Comparison of ENCODE assay signal across 32 cellular contexts in genomic region chr10:49105076-49105475, GRCh38. TPM values are rescaled to one million over a fixed set of nuclear protein-coding genes. Genes with fewer than 3 reads are reported as not detected.
"Had no signal": no experiment of that assay in that cellular context is flagged by ENCODE, and none has a peak within 500 bp of the region (broad histone marks: within the 10 kb centered on the region; RNA-seq: fewer than 3 reads in every experiment).

No MANE protein-coding gene starts in this region.

- H3K9me3 ChIP-seq: gastrocnemius medialis, mucosa of descending colon, psoas muscle, sigmoid colon, testis, vagina had no signal

- H3K4me2 ChIP-seq: neural progenitor cell had no signal

- H3K4me3 Mint-ChIP-seq: endodermal cell; mesothelial cell of epicardium; natural killer cell treated with Interleukin-12 subunit alpha and Interleukin-12 subunit beta and Interleukin-15 and Interleukin-18, amount 100 ng/mL, for 72 hours; neural progenitor cell; stimulated activated memory B cell treated with anti-CD40 and anti-IgM and Interleukin-4, amounts not matched to agents 10 μg/mL and 1 μg/mL and 100 μg/mL, for 72 hours had no signal

- H3K4me3 ChIP-seq: gastrocnemius medialis, mucosa of descending colon, neural progenitor cell, psoas muscle, sigmoid colon, testis, vagina had no signal

- H2AFZ ChIP-seq: neural progenitor cell had no signal

- DNase-seq: effector CD8-positive, alpha-beta T cell; endodermal cell; foreskin fibroblast; gastrocnemius medialis; kidney; mesenchymal stem cell; mucosa of descending colon; naive B cell; psoas muscle; right cardiac atrium; sigmoid colon; stimulated activated CD4-positive, alpha-beta T cell treated with anti-CD3 and anti-CD28 coated beads, Interleukin-2, amount 100 ng/mL, for 24 hours; stimulated activated CD4-positive, alpha-beta T cell treated with anti-CD3 and anti-CD28 coated beads, Interleukin-4, amount 100 ng/mL, for 24 hours; stimulated activated naive CD8-positive, alpha-beta T cell treated with anti-CD3 and anti-CD28 coated beads, Interleukin-15, Interleukin-2, amounts not matched to agents 100 U/mL and 50 U/mL, for 24 hours; substantia nigra; testis; trophoblast cell had no signal

- H3K36me3 Mint-ChIP-seq: mesothelial cell of epicardium; naive B cell; natural killer cell treated with Interleukin-12 subunit alpha and Interleukin-12 subunit beta and Interleukin-15 and Interleukin-18, amount 100 ng/mL, for 72 hours; stimulated activated memory B cell treated with anti-CD40 and anti-IgM and Interleukin-4, amounts not matched to agents 10 μg/mL and 1 μg/mL and 100 μg/mL, for 72 hours had no signal

- H3K9me3 Mint-ChIP-seq: endodermal cell; mesothelial cell of epicardium; naive B cell; natural killer cell treated with Interleukin-12 subunit alpha and Interleukin-12 subunit beta and Interleukin-15 and Interleukin-18, amount 100 ng/mL, for 72 hours; neural progenitor cell had no signal

- H3K4me1 ChIP-seq: neural progenitor cell had no signal

- H3K27me3 ChIP-seq: gastrocnemius medialis, neural progenitor cell, sigmoid colon, testis, vagina had no signal

- H3K27ac Mint-ChIP-seq: endodermal cell; mesothelial cell of epicardium; natural killer cell treated with Interleukin-12 subunit alpha and Interleukin-12 subunit beta and Interleukin-15 and Interleukin-18, amount 100 ng/mL, for 72 hours; neural progenitor cell; stimulated activated memory B cell treated with anti-CD40 and anti-IgM and Interleukin-4, amounts not matched to agents 10 μg/mL and 1 μg/mL and 100 μg/mL, for 72 hours had no signal

- ATAC-seq: esophagus mucosa; gastrocnemius medialis; left lobe of liver; mucosa of descending colon; psoas muscle; stimulated activated memory B cell treated with anti-CD40 and anti-IgM and Interleukin-4, amounts not matched to agents 10 μg/mL and 1 μg/mL and 100 μg/mL, for 72 hours; stimulated activated naive CD8-positive, alpha-beta T cell treated with anti-CD3 and anti-CD28 coated beads, Interleukin-15, Interleukin-2, amounts not matched to agents 100 U/mL and 50 U/mL, for 24 hours had no signal

- H3K27ac ChIP-seq: epithelial cell of prostate, gastrocnemius medialis, neural progenitor cell, psoas muscle, sigmoid colon, testis, vagina had no signal

- H3K36me3 ChIP-seq: gastrocnemius medialis, neural progenitor cell, vagina had no signal

- H3K4me1 Mint-ChIP-seq: endodermal cell had no signal

RNA-seq across cellular contexts. Expression of gene FAM170B, which starts 28.7 kb away (rescaled TPM):
- total RNA-seq: endodermal cell, esophagus mucosa, gastrocnemius medialis, glomerular endothelial cell, kidney, left lobe of liver, lower leg skin, lung microvascular endothelial cell, mesothelial cell of epicardium, mucosa of descending colon, osteocyte, psoas muscle, renal cortical epithelial cell, right cardiac atrium, sigmoid colon, skeletal muscle tissue, ureter, vagina had no signal
